Comparison of ENCODE assay signal across 17 cellular contexts in the genomic region with DNA sequence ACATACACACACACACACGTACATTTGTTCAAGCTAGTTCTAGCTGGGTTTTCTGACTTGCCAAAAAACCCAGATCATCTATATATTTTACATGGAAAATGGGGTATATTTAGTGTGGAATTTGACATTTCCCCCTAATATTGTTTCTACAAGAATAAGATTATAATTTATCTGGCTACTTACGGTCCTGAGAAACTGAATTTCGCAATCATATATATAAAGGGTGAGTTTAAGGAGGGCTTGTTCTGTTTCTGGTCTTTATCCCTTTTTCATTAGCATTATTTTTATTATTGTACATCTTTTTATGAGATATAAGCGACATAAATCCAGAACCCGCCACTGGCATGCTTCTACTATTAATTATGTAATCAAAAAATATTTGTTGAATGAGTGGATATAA.
A peak's percentile ranks its signal among the peaks of the same experiment; 100 is the strongest.
DNase-seq lines count a peak whose midpoint lies in the region; FAIRE-seq and TF ChIP-seq lines count a peak whose summit lies in the region.
"Had no signal": no experiment of that assay in that cellular context is flagged by ENCODE, and none has a peak within 500 bp of the region (broad histone marks: within the 10 kb centered on the region; RNA-seq: fewer than 3 reads in every experiment).

No MANE protein-coding gene starts in this region.

- H3K4ac ChIP-seq in H1 (replicated peaks; ENCODE audit: insufficient read length, low read depth, low read length): no peak overlapping the region

- intact Hi-C loops in prostate gland (cut with DNase I): no loop called here

- no peak overlapping the region for H3K56ac ChIP-seq in H1 (replicated peaks; ENCODE audit: insufficient read length, low read depth, low read length)

- H2BK15ac ChIP-seq in H1 (ENCODE audit: low read length): no peak overlapping the region

- H2AK5ac ChIP-seq in H1 (ENCODE audit: low read depth, low read length): no peak overlapping the region

- H3K9ac ChIP-seq in H1 (replicated peaks in 1 of 4; ENCODE audit: extremely low read depth in 1 of 4, low read depth in 3 of 4, low read length in 3 of 4): no peak overlapping the region
- H3K9ac ChIP-seq: BLaER1, GM23248 had no signal

- H3K4me1 ChIP-seq in H1 (replicated peaks in 1 of 4; ENCODE audit: control insufficient read depth in 3 of 4, insufficient read depth in 4 of 4, low read length in 3 of 4) (no peaks in the 10 kb centered on the region), small intestine (ENCODE audit: control insufficient read depth in 2 of 2, insufficient read depth in 1 of 2, low read depth in 1 of 2, low read length in 1 of 2) (no peaks in the 10 kb centered on the region), prostate gland (replicated peaks) (no peaks in the 10 kb centered on the region)
- H3K4me1 ChIP-seq: BLaER1, Caco-2 had no signal

- H3K4me2 ChIP-seq in H1 (ENCODE audit: insufficient read depth in 1 of 2, low read depth in 2 of 2, low read length in 2 of 2): no peak overlapping the region
- H3K4me2 ChIP-seq: BLaER1 had no signal

- FAIRE-seq in H1 (lab: Jason Lieb, UNC) (no peak), small intestine (lab: Jason Lieb, UNC) (no peak)
- FAIRE-seq: G401.6, GM12892 had no signal

- H2BK12ac ChIP-seq in H1 (ENCODE audit: low read depth, low read length): no peak overlapping the region

- H3K79me1 ChIP-seq in H1 (ENCODE audit: low read depth, low read length): no peaks in the 10 kb centered on the region

- no peaks in the 10 kb centered on the region for H4K20me1 ChIP-seq in H1 (replicated peaks in 1 of 2; ENCODE audit: control insufficient read depth in 1 of 2, insufficient read depth in 2 of 2, low read length in 2 of 2)
- H4K20me1 ChIP-seq: BLaER1 had no signal

- H3K9me3 ChIP-seq in H1 (ENCODE audit: insufficient read depth in 2 of 2, low read depth in 1 of 2, low read length in 1 of 2): no peaks in the 10 kb centered on the region
- no peaks in the 10 kb centered on the region for H3K9me3 ChIP-seq in small intestine (ENCODE audit: control insufficient read depth, low read depth)
- no peaks in the 10 kb centered on the region for H3K9me3 ChIP-seq in prostate gland
- H3K9me3 ChIP-seq: BLaER1, Caco-2 had no signal

- no peaks in the 10 kb centered on the region for H3K23me2 ChIP-seq in H1 (ENCODE audit: low read depth, low read length)

- H3K18ac ChIP-seq in H1 (ENCODE audit: extremely low read depth, low read length): no peak overlapping the region

- H3K23ac ChIP-seq in H1 (ENCODE audit: insufficient read length): no peak overlapping the region

- TF ChIP-seq POLR2A in H1 (IDR thresholded peaks at IDR 0.05; ENCODE audit: control extremely low read depth in 1 of 2, low read depth in 2 of 2, low read length in 2 of 2): no peak
- no peak for TF ChIP-seq POLR2A in prostate gland (IDR thresholded peaks at IDR 0.05)

- H3K27ac ChIP-seq in H1 (ENCODE audit: low read depth, low read length) (no peak overlapping the region), small intestine (ENCODE audit: low read depth in 1 of 2, low read length in 1 of 2) (no peak overlapping the region), prostate gland (no peak overlapping the region)
- H3K27ac ChIP-seq: BLaER1, C4-2B, GM23248 had no signal

- no peak overlapping the region for H2BK20ac ChIP-seq in H1 (ENCODE audit: low read length)

- H2AFZ ChIP-seq in H1 (ENCODE audit: low read length): no peak overlapping the region
- H2AFZ ChIP-seq: GM23248 had no signal

- CTCF ChIA-PET in H1 (lab: Charles Lee; ENCODE audit: partially characterized antibody): interaction anchor here (0.8 to 1.9 kb wide), 2 partner anchors 13 to 475 kb away, joined by 3 to 5 read pairs; no protein-coding TSS in a partner anchor

- no peak overlapping the region for H4K91ac ChIP-seq in H1 (replicated peaks; ENCODE audit: insufficient read length, low read length)

- DNase-seq in H1 (ENCODE audit: low read depth in 1 of 2, low spot score in 2 of 2) (no peak), iris pigment epithelial cell (ENCODE audit: low read depth) (peak; percentile 2), small intestine (no peak), prostate gland (ENCODE audit: low spot score) (no peak)
- no peak for DNase-seq in activated naive CD4-positive, alpha-beta T cell treated with Interleukin-2 at 50 U/mL for 16 hours
- DNase-seq: Caco-2; CD4-positive, CD25-positive, alpha-beta regulatory T cell; CD8-positive, alpha-beta T cell; DMS153; DND-41; GM23248; H9 had no signal

- H3K27me3 ChIP-seq in H1 (replicated peaks in 1 of 4; ENCODE audit: control insufficient read depth in 3 of 4, extremely low read depth in 1 of 4, insufficient read depth in 3 of 4, low read length in 3 of 4) (no peaks in the 10 kb centered on the region), small intestine (ENCODE audit: control insufficient read depth in 2 of 2, insufficient read depth in 2 of 2, low read length in 2 of 2) (no peaks in the 10 kb centered on the region), prostate gland (replicated peaks; ENCODE audit: insufficient read depth) (no peaks in the 10 kb centered on the region)
- H3K27me3 ChIP-seq: BLaER1 had no signal

- TF ChIP-seq CTCF in H1 (IDR thresholded peaks at IDR 0.05; ENCODE audit: control extremely low read depth in 1 of 3, insufficient read depth in 1 of 3, low read depth in 1 of 3, low read length in 3 of 3): no peak
- TF ChIP-seq CTCF in prostate gland (IDR thresholded peaks at IDR 0.05): no peak

- no peak overlapping the region for H4K8ac ChIP-seq in H1 (ENCODE audit: extremely low read depth, insufficient read depth, low read length)

- no peaks in the 10 kb centered on the region for H3K79me2 ChIP-seq in H1 (ENCODE audit: control insufficient read depth in 1 of 2, insufficient read depth in 2 of 2, low read length in 2 of 2)

- no peak for TF ChIP-seq RAD21 in Ishikawa (IDR thresholded peaks at IDR 0.05; ENCODE audit: low read depth)
- no peak for TF ChIP-seq RAD21 in H1 (IDR thresholded peaks at IDR 0.05 in 1 of 2, conservative IDR thresholded peaks at IDR 0.05 in 1 of 2; ENCODE audit: low read depth in 2 of 2, low read length in 2 of 2)

- H2BK5ac ChIP-seq in H1 (ENCODE audit: low read depth, low read length): no peak overlapping the region

- no peak overlapping the region for H4K5ac ChIP-seq in H1 (ENCODE audit: insufficient read length, low read depth, low read length)

- no peaks in the 10 kb centered on the region for H3K36me3 ChIP-seq in H1 (ENCODE audit: control insufficient read depth in 2 of 4, insufficient read depth in 4 of 4, low read length in 3 of 4)
- H3K36me3 ChIP-seq in small intestine (ENCODE audit: control insufficient read depth in 2 of 2, insufficient read depth in 2 of 2, low read length in 2 of 2): no peaks in the 10 kb centered on the region
- H3K36me3 ChIP-seq in prostate gland: no peaks in the 10 kb centered on the region
- H3K36me3 ChIP-seq: BLaER1 had no signal

- no peak overlapping the region for H3K14ac ChIP-seq in H1 (ENCODE audit: insufficient read length)

- H2BK120ac ChIP-seq in H1 (replicated peaks; ENCODE audit: low read depth, low read length): no peak overlapping the region

- POLR2A ChIA-PET in H1 (lab: Charles Lee; ENCODE audit: partially characterized antibody): no interaction called here

- TF ChIP-seq EP300 in Ishikawa (IDR thresholded peaks at IDR 0.05; ENCODE audit: borderline replicate concordance): no peak
- no peak for TF ChIP-seq EP300 in H1 (IDR thresholded peaks at IDR 0.05; ENCODE audit: borderline replicate concordance in 1 of 2, low read depth in 2 of 2, low read length in 2 of 2)

- H3K4me3 ChIP-seq in H1 (ENCODE audit: extremely low read depth in 1 of 4, insufficient read depth in 2 of 4, low read depth in 3 of 4, low read length in 4 of 4): no peak overlapping the region
- H3K4me3 ChIP-seq in small intestine (ENCODE audit: low read depth in 1 of 2, low read length in 2 of 2): no peak overlapping the region
- no peak overlapping the region for H3K4me3 ChIP-seq in prostate gland
- H3K4me3 ChIP-seq: BLaER1, GM23248 had no signal

- WGBS in H1 (ENCODE audit: extremely low coverage in 1 of 2, insufficient coverage in 1 of 2, insufficient read length in 1 of 2, insufficient replicate concordance in 2 of 2, low coverage in 1 of 2, low lambda C conversion rate in 2 of 2, missing lambda C conversion rate in 1 of 2), 2 experiments: 92% methylated on average over 5 of the region's 5 CpGs; no CpG with 5 or more reads in 1 of the 2 experiments
- WGBS in small intestine, 3 donors: 57 to 73% (median 64%) methylated on average over 5 of the region's 5 CpGs
- 85% methylated on average over 5 of the region's 5 CpGs for WGBS in prostate gland

TF ChIP-seq in Ishikawa, 13 proteins besides CTCF, POLR2A, EP300 and RAD21:
- TF ChIP-seq, protein P1, sequence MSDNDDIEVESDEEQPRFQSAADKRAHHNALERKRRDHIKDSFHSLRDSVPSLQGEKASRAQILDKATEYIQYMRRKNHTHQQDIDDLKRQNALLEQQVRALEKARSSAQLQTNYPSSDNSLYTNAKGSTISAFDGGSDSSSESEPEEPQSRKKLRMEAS (IDR thresholded peaks at IDR 0.05): no peak
- TF ChIP-seq TEAD4 (IDR thresholded peaks at IDR 0.05): no peak
- no peak for TF ChIP-seq NFIC (IDR thresholded peaks at IDR 0.05)
- TF ChIP-seq CREB1 (IDR thresholded peaks at IDR 0.05; ENCODE audit: low read depth): no peak
- TF ChIP-seq, protein P2, sequence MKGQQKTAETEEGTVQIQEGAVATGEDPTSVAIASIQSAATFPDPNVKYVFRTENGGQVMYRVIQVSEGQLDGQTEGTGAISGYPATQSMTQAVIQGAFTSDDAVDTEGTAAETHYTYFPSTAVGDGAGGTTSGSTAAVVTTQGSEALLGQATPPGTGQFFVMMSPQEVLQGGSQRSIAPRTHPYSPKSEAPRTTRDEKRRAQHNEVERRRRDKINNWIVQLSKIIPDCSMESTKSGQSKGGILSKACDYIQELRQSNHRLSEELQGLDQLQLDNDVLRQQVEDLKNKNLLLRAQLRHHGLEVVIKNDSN (IDR thresholded peaks at IDR 0.05): no peak
- peak; percentile 64; the same call in 1 of the 2 replicates for TF ChIP-seq CEBPB (IDR thresholded peaks at IDR 0.05)

TF ChIP-seq in H1, 55 proteins besides CTCF, POLR2A, EP300 and RAD21:
- TF ChIP-seq SIX5 (IDR thresholded peaks at IDR 0.05; ENCODE audit: low read depth, low read length): no peak
- peak; percentile 71; the same call in 1 of the 2 replicates for TF ChIP-seq CEBPB (IDR thresholded peaks at IDR 0.05; ENCODE audit: low read depth, low read length)
